ENCODE assay signal across 29 cellular contexts in the genomic region with DNA sequence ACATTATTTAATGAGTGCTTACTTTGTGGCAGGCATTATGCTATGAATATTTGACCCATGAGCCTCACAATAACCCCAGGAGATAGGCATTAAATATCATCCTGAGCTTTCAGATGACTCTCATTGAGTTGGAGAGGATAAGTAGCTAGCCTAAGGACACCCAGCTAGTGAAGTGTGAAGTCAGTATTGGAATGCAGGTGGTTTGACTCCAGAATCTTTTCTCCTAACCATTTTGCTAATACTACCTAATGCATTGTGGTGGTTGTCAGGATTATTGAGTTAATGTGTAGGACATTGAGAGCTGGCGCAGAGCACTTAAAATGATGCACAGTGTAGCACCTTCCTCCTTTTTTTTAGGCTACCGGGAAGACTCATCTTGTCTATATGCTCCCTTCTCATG.
"Had no signal": no experiment of that assay in that cellular context is flagged by ENCODE, and none has a peak within 500 bp of the region (broad histone marks: within the 10 kb centered on the region; RNA-seq: fewer than 3 reads in every experiment).

No MANE protein-coding gene starts in this region.

- H3K36me3 Mint-ChIP-seq: activated naive CD4-positive, alpha-beta T cell treated with anti-CD3 and anti-CD28 coated beads, Interleukin-2, amount 10 ng/mL, durations not matched to agents 7 days and 5 days had no signal

- H3K9me3 ChIP-seq: ascending aorta, gastrocnemius medialis, pancreas, psoas muscle, right atrium auricular region, suprapubic skin, tibial nerve had no signal

- H3K36me3 ChIP-seq: ascending aorta, cardiac muscle cell, gastrocnemius medialis, pancreas, right atrium auricular region, suprapubic skin, tibial nerve had no signal

- H3K27ac ChIP-seq: ascending aorta, cardiac muscle cell, coronary artery, gastrocnemius medialis, hepatocyte, pancreas, psoas muscle, right atrium auricular region, suprapubic skin, tibial nerve had no signal

- H3K79me2 ChIP-seq: hepatocyte had no signal

- H3K27ac Mint-ChIP-seq: activated CD4-positive, alpha-beta memory T cell treated with anti-CD3 and anti-CD28 coated beads, Interleukin-2, amount 10 ng/mL, durations not matched to agents 7 days and 5 days; activated CD4-positive, alpha-beta T cell treated with anti-CD3 and anti-CD28 coated beads, Interleukin-2, amount 10 ng/mL, durations not matched to agents 7 days and 5 days; activated naive CD4-positive, alpha-beta T cell treated with anti-CD3 and anti-CD28 coated beads, Interleukin-2, amount 10 ng/mL, durations not matched to agents 7 days and 5 days; activated naive CD8-positive, alpha-beta T cell treated with anti-CD3 and anti-CD28 coated beads, Interleukin-2, amount 10 ng/mL, durations not matched to agents 7 days and 5 days; activated T-cell treated with anti-CD3 and anti-CD28 coated beads, Interleukin-2, amount 50 U/mL, for 24 hours; brain; naive thymus-derived CD4-positive, alpha-beta T cell; T-helper 1 cell treated with Interleukin-12 subunit alpha and Interleukin-12 subunit beta and Interleukin-4 antibody, amounts not matched to agents 30 μg/mL and 1 μg/mL, for 36 hours had no signal

- H2AFZ ChIP-seq: hepatocyte had no signal

- H3K4me2 ChIP-seq: hepatocyte had no signal

- FAIRE-seq: keratinocyte, pancreas, TTC549 had no signal

- H3K4me3 ChIP-seq: ascending aorta, cardiac muscle cell, coronary artery, dorsolateral prefrontal cortex, gastrocnemius medialis, hepatocyte, pancreas, psoas muscle, right atrium auricular region, suprapubic skin, tibial nerve had no signal

- H3K4me3 Mint-ChIP-seq: activated CD4-positive, alpha-beta memory T cell treated with anti-CD3 and anti-CD28 coated beads, Interleukin-2, amount 10 ng/mL, durations not matched to agents 7 days and 5 days; activated CD4-positive, alpha-beta T cell treated with anti-CD3 and anti-CD28 coated beads, Interleukin-2, amount 10 ng/mL, durations not matched to agents 7 days and 5 days; activated naive CD4-positive, alpha-beta T cell treated with anti-CD3 and anti-CD28 coated beads, Interleukin-2, amount 10 ng/mL, durations not matched to agents 7 days and 5 days; activated naive CD8-positive, alpha-beta T cell treated with anti-CD3 and anti-CD28 coated beads, Interleukin-2, amount 10 ng/mL, durations not matched to agents 7 days and 5 days; activated T-cell treated with anti-CD3 and anti-CD28 coated beads, Interleukin-2, amount 50 U/mL, for 24 hours; naive thymus-derived CD4-positive, alpha-beta T cell; T-helper 1 cell treated with Interleukin-12 subunit alpha and Interleukin-12 subunit beta and Interleukin-4 antibody, amounts not matched to agents 30 μg/mL and 1 μg/mL, for 36 hours had no signal

- DNase-seq: activated CD4-positive, alpha-beta memory T cell treated with anti-CD3 and anti-CD28 coated beads, Interleukin-2, amount 10 ng/mL, durations not matched to agents 7 days and 5 days; activated CD4-positive, alpha-beta T cell treated with anti-CD3 and anti-CD28 coated beads for 1 hour; activated CD4-positive, alpha-beta T cell treated with anti-CD3 and anti-CD28 coated beads, Interleukin-2, amount 10 ng/mL, durations not matched to agents 7 days and 5 days; activated CD8-positive, alpha-beta memory T cell treated with anti-CD3 and anti-CD28 coated beads, Interleukin-2, amount 50 U/mL, for 48 hours; activated gamma-delta T cell; activated naive CD4-positive, alpha-beta T cell treated with anti-CD3 and anti-CD28 coated beads, Interleukin-2, amount 10 ng/mL, durations not matched to agents 7 days and 5 days; activated naive CD8-positive, alpha-beta T cell treated with anti-CD3 and anti-CD28 coated beads, Interleukin-2, amount 10 ng/mL, durations not matched to agents 7 days and 5 days; activated T-cell treated with anti-CD3 and anti-CD28 coated beads, Interleukin-2, amount 50 U/mL, for 24 hours; cerebellar nuclear complex; dorsolateral prefrontal cortex; effector memory CD4-positive, alpha-beta T cell; gastrocnemius medialis; midbrain; naive thymus-derived CD4-positive, alpha-beta T cell; pancreas; psoas muscle; stimulated activated naive CD4-positive, alpha-beta T cell; T-helper 9 cell had no signal

- ATAC-seq: gastrocnemius medialis; naive thymus-derived CD4-positive, alpha-beta T cell; pancreas; psoas muscle had no signal

- H3K27me3 ChIP-seq: ascending aorta, cardiac muscle cell, dorsolateral prefrontal cortex, gastrocnemius medialis, hepatocyte, pancreas, right atrium auricular region, suprapubic skin, tibial nerve had no signal

- H3K9me3 Mint-ChIP-seq: activated CD4-positive, alpha-beta memory T cell treated with anti-CD3 and anti-CD28 coated beads, Interleukin-2, amount 10 ng/mL, durations not matched to agents 7 days and 5 days; activated CD4-positive, alpha-beta T cell treated with anti-CD3 and anti-CD28 coated beads, Interleukin-2, amount 10 ng/mL, durations not matched to agents 7 days and 5 days; activated naive CD8-positive, alpha-beta T cell treated with anti-CD3 and anti-CD28 coated beads, Interleukin-2, amount 10 ng/mL, durations not matched to agents 7 days and 5 days had no signal
